Comparison of ENCODE assay signal across 24 cellular contexts in genomic region chr5:158463188-158463587, GRCh38.
DNase-seq lines count a peak whose midpoint lies in the region; ATAC-seq, FAIRE-seq and TF ChIP-seq lines count a peak whose summit lies in the region.
"Had no signal": no experiment of that assay in that cellular context is flagged by ENCODE, and none has a peak within 500 bp of the region (broad histone marks: within the 10 kb centered on the region; RNA-seq: fewer than 3 reads in every experiment).

No MANE protein-coding gene starts in this region.

- peaks cover 23% of the 10 kb centered on the region for H3K4me1 ChIP-seq in left ventricle myocardium inferior
- H3K4me1 ChIP-seq in liver (ENCODE audit: control insufficient read depth in 4 of 4, insufficient read depth in 4 of 4, low read length in 3 of 4), result peaks cover 10 to 46% (median 29%) of the 10 kb centered on the region in 4 donors
- peaks cover 11 to 35% of the 10 kb centered on the region in 2 donors for H3K4me1 ChIP-seq in uterus
- H3K4me1 ChIP-seq: A549, vagina had no signal

- no peak for TF ChIP-seq POLR2A in uterus (IDR thresholded peaks at IDR 0.05)

- ATAC-seq in Right ventricle myocardium inferior, result no peak
- ATAC-seq: A549 had no signal

- H3K27me3 ChIP-seq in left ventricle myocardium inferior (ENCODE audit: low read depth), result no peaks in the 10 kb centered on the region
- H3K27me3 ChIP-seq in bronchial epithelial cell (ENCODE audit: control insufficient read depth, insufficient read depth, low read length), result no peaks in the 10 kb centered on the region
- no peaks in the 10 kb centered on the region for H3K27me3 ChIP-seq in liver (ENCODE audit: control insufficient read depth in 4 of 4, insufficient read depth in 4 of 4, low read length in 3 of 4)
- H3K27me3 ChIP-seq in uterus, result no peaks in the 10 kb centered on the region
- H3K27me3 ChIP-seq: adrenal gland, vagina had no signal

- FAIRE-seq in bronchial epithelial cell (lab: Jason Lieb, UNC), result no peak
- FAIRE-seq: A549, keratinocyte, TTC549 had no signal

- H3K4me3 ChIP-seq in left ventricle myocardium inferior (no peak overlapping the region), bronchial epithelial cell (ENCODE audit: low read depth, low read length) (no peak overlapping the region), liver (ENCODE audit: low read depth in 1 of 3, low read length in 3 of 3) (no peak overlapping the region), uterus (no peak overlapping the region)
- H3K4me3 ChIP-seq: A549, adrenal gland, vagina had no signal

- H3K9me3 ChIP-seq in left ventricle myocardium inferior (replicated peaks), result no peaks in the 10 kb centered on the region
- no peaks in the 10 kb centered on the region for H3K9me3 ChIP-seq in liver (ENCODE audit: control insufficient read depth in 4 of 4, low read length in 3 of 4)
- H3K9me3 ChIP-seq in uterus, result no peaks in the 10 kb centered on the region
- H3K9me3 ChIP-seq: A549, adrenal gland, vagina had no signal

- H3K27ac ChIP-seq in left ventricle myocardium inferior (replicated peaks), result peak overlapping the region; percentile 75
- H3K27ac ChIP-seq in liver (ENCODE audit: low read depth in 1 of 2, low read length in 2 of 2), result peak overlapping the region; percentile 73 to 76
- peak overlapping the region; percentile 71 to 76 for H3K27ac ChIP-seq in uterus
- H3K27ac ChIP-seq: A549, KMS-11, RWPE1, vagina had no signal

- no peak for TF ChIP-seq CTCF in left ventricle myocardium inferior (IDR thresholded peaks at IDR 0.05; ENCODE audit: borderline replicate concordance)
- no peak for TF ChIP-seq CTCF in bronchial epithelial cell (IDR thresholded peaks at IDR 0.05; ENCODE audit: insufficient read depth, low read length, severe bottlenecking)
- TF ChIP-seq CTCF in liver (IDR thresholded peaks at IDR 0.05; ENCODE audit: low read depth, low read length, missing input control), result no peak
- TF ChIP-seq CTCF in uterus (IDR thresholded peaks at IDR 0.05), result no peak

- no peak overlapping the region for H3K9ac ChIP-seq in liver (ENCODE audit: low read depth in 1 of 2, low read length in 2 of 2)
- H3K9ac ChIP-seq: KMS-11 had no signal

- DNase-seq in left ventricle myocardium inferior, result no peak
- DNase-seq in Right ventricle myocardium inferior (ENCODE audit: missing footprints), result no peak
- peak; percentile 48 for DNase-seq in bronchial epithelial cell (ENCODE audit: low read depth)
- DNase-seq in uterus, result no peak
- DNase-seq in MV-4-11 (lab: John Stamatoyannopoulos, UW), result no peak
- DNase-seq in iPS-NIHi11 (ENCODE audit: low spot score), result no peak
- DNase-seq in NCI-H748 treated with DMSO at 0.1 percent for 48 hours (lab: John Stamatoyannopoulos, UW), result no peak
- DNase-seq: activated effector memory CD4-positive, alpha-beta T cell treated with anti-CD3 and anti-CD28 coated beads, Interleukin-2, amount 50 U/mL, for 16 hours; CD4-positive, alpha-beta T cell; DMS53; mesendoderm; NCI-H1417 treated with DMSO at 0.1 percent for 48 hours; NCI-H524; nephron progenitor cell; stimulated activated CD4-positive, alpha-beta T cell treated with anti-CD3 and anti-CD28 coated beads, Interleukin-4, amount 100 ng/mL, for 4 hours; substantia nigra had no signal

- TF ChIP-seq RAD21 in liver (IDR thresholded peaks at IDR 0.05), result no peak

- intact Hi-C loops in left ventricle myocardium inferior (cut with micrococcal nuclease) (no loop called here), Right ventricle myocardium inferior (cut with DNase I) (no loop called here), uterus (cut with DNase I; ENCODE audit: low total_unique reads) (no loop called here)

- H3K36me3 ChIP-seq in left ventricle myocardium inferior, result no peaks in the 10 kb centered on the region
- no peaks in the 10 kb centered on the region for H3K36me3 ChIP-seq in bronchial epithelial cell (ENCODE audit: control insufficient read depth, insufficient read depth, low read length)
- H3K36me3 ChIP-seq in liver (ENCODE audit: control insufficient read depth in 4 of 4, insufficient read depth in 3 of 4, low read depth in 1 of 4, low read length in 3 of 4), result no peaks in the 10 kb centered on the region
- H3K36me3 ChIP-seq in uterus, result no peaks in the 10 kb centered on the region
- H3K36me3 ChIP-seq: adrenal gland, vagina had no signal

- 42% methylated on average over 1 of the region's 1 CpG for WGBS in liver

TF ChIP-seq in liver, 16 proteins besides CTCF, POLR2A, EP300 and RAD21:
- TF ChIP-seq HNF4A (conservative IDR thresholded peaks at IDR 0.05) (peak in 1 of 2 donors; percentile 8), GABPA (IDR thresholded peaks at IDR 0.05 in 1 of 2, conservative IDR thresholded peaks at IDR 0.05 in 1 of 2) (no peak), RXRA (IDR thresholded peaks at IDR 0.05) (no peak), HNF4G (IDR thresholded peaks at IDR 0.05) (no peak), NR2F2 (IDR thresholded peaks at IDR 0.05) (no peak), ATF3 (IDR thresholded peaks at IDR 0.05) (no peak)
